In the genomic region with DNA sequence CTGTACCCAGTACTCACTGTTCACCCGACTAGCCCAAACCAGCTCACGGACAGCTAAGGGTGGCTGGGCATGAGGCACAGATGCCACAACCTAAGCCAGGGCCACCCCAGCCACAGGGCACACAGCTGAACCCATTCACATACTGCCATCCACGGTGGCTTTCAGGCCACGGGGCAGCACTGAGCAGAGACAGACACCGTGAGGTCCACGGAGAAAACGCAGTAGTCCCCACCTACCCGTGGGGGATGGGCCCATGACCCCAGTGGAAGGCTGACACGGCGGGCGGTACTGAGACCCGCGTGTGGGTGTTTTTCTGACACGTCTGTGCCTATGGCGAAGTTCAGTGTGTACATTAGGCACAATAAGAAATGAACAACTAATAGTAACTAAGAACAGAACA, we compare ENCODE assay signal across 25 cellular contexts.
"Had no signal": no experiment of that assay in that cellular context is flagged by ENCODE, and none has a peak within 500 bp of the region (broad histone marks: within the 10 kb centered on the region; RNA-seq: fewer than 3 reads in every experiment).

No MANE protein-coding gene starts in this region.

- H3K4me3 ChIP-seq: colonic mucosa, coronary artery, dorsolateral prefrontal cortex, esophagus muscularis mucosa, esophagus squamous epithelium, gastrocnemius medialis, gastroesophageal sphincter, heart left ventricle, heart right ventricle had no signal

- H3K27ac Mint-ChIP-seq: dendritic cell treated with granulocyte-macrophage colony-stimulating factor and Interleukin-4, amounts not matched to agents 40 ng/mL and 50 ng/mL, for 4 days; effector memory CD8-positive, alpha-beta T cell; endodermal cell had no signal

- DNase-seq: colonic mucosa; cortex of kidney; dermis blood vessel endothelial cell; dorsolateral prefrontal cortex; effector CD4-positive, alpha-beta T cell; effector CD8-positive, alpha-beta T cell; effector memory CD4-positive, alpha-beta T cell; effector memory CD8-positive, alpha-beta T cell; endodermal cell; erythroblast; esophagus squamous epithelium; foreskin fibroblast; foreskin keratinocyte; foreskin melanocyte; gastrocnemius medialis; glutamatergic neuron; head of caudate nucleus; heart left ventricle had no signal

- H3K9me3 Mint-ChIP-seq: dendritic cell treated with granulocyte-macrophage colony-stimulating factor and Interleukin-4, amounts not matched to agents 40 ng/mL and 50 ng/mL, for 4 days; effector memory CD8-positive, alpha-beta T cell; endodermal cell had no signal

- H3K4me3 Mint-ChIP-seq: dendritic cell treated with granulocyte-macrophage colony-stimulating factor and Interleukin-4, amounts not matched to agents 40 ng/mL and 50 ng/mL, for 4 days; effector memory CD8-positive, alpha-beta T cell; endodermal cell had no signal

- H3K27me3 ChIP-seq: colonic mucosa, dorsolateral prefrontal cortex, esophagus muscularis mucosa, esophagus squamous epithelium, foreskin keratinocyte, gastrocnemius medialis, gastroesophageal sphincter, heart left ventricle, heart right ventricle had no signal

- H3K27me3 Mint-ChIP-seq: dendritic cell treated with granulocyte-macrophage colony-stimulating factor and Interleukin-4, amounts not matched to agents 40 ng/mL and 50 ng/mL, for 4 days; effector memory CD8-positive, alpha-beta T cell had no signal

- H3K4me1 ChIP-seq: colonic mucosa, esophagus squamous epithelium, foreskin keratinocyte, gastrocnemius medialis, gastroesophageal sphincter had no signal

- ATAC-seq: effector memory CD8-positive, alpha-beta T cell; esophagus mucosa; foreskin keratinocyte; gastrocnemius medialis; gastroesophageal sphincter; heart left ventricle had no signal

- H3K9me3 ChIP-seq: colonic mucosa, esophagus muscularis mucosa, esophagus squamous epithelium, gastrocnemius medialis, gastroesophageal sphincter, heart left ventricle, heart right ventricle had no signal

- H3K4me1 Mint-ChIP-seq: endodermal cell had no signal

- H3K27ac ChIP-seq: colonic mucosa, coronary artery, dorsolateral prefrontal cortex, epithelial cell of prostate, esophagus muscularis mucosa, esophagus squamous epithelium, foreskin keratinocyte, gastrocnemius medialis, gastroesophageal sphincter, heart left ventricle, heart right ventricle had no signal
